Comparison of ENCODE assay signal across 29 cellular contexts in the genomic region with DNA sequence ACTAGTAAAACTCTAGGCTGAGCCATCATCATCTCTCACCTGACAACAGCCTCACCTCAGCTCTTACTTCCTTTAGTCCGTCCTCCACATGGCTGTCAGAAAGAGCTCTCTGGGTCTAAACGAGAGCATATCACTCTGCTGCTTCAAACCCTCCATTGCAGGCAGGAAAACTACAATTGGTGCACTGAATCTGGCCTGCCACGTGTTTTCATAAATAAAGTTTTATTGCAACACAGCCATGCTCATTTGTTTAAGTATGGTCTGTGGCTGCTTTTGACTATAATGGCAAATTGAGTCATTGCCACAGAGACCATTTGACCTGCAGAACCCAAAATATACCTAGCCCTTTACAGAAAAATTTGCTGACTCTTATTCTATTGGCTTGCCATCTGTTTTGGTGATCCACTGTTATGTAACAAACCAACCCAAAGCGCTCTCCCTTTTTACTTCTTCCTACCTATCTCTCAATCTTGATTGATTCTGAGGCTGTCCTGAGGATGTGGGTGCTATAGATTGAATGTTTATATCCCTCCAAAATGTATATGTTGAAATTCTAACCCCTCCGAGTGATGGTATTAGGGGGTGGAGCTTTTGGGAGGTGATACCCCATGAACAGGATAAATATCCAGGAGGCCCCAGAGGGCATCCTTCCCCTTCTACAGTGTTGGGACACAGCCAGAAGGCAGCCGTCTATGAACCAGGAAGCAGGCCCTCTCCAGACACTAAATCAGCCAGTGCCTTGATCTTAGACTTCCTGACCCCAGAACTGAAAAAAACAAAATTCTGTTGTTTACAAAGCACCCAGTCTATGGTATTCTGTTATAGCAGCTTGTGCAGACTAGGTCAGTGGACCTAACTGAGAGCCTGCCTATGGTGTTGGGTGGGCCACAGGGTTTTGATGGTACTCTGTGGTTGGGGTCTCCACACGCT.
"Had no signal": no experiment of that assay in that cellular context is flagged by ENCODE, and none has a peak within 500 bp of the region (broad histone marks: within the 10 kb centered on the region; RNA-seq: fewer than 3 reads in every experiment).

No MANE protein-coding gene starts in this region.

- H3K9me3 ChIP-seq: ascending aorta, gastrocnemius medialis had no signal

- ATAC-seq: activated CD4-positive, alpha-beta T cell treated with anti-CD3 and anti-CD28 coated beads for 36 hours; activated naive CD4-positive, alpha-beta T cell treated with anti-CD3 and anti-CD28 coated beads, Interleukin-2, amount 50 U/mL, for 72 hours; activated T-cell treated with anti-CD3 and anti-CD28 coated beads, Interleukin-2, amount 50 U/mL, for 72 hours; effector memory CD8-positive, alpha-beta T cell; foreskin keratinocyte; gastrocnemius medialis; heart left ventricle; T-helper 17 cell had no signal

- H3K27ac ChIP-seq: ascending aorta, breast epithelium, coronary artery, dorsolateral prefrontal cortex, epithelial cell of prostate, foreskin keratinocyte, gastrocnemius medialis, heart left ventricle had no signal

- H3K27me3 ChIP-seq: ascending aorta, breast epithelium, dorsolateral prefrontal cortex, foreskin keratinocyte, gastrocnemius medialis, heart left ventricle had no signal

- H3K4me1 ChIP-seq: ascending aorta, breast epithelium, heart left ventricle had no signal

- DNase-seq: activated CD4-positive, alpha-beta memory T cell treated with anti-CD3 and anti-CD28 coated beads, Interleukin-2, amount 10 ng/mL, durations not matched to agents 7 days and 5 days; activated CD4-positive, alpha-beta T cell treated with anti-CD3 and anti-CD28 coated beads for 36 hours; activated CD4-positive, alpha-beta T cell treated with anti-CD3 and anti-CD28 coated beads, Interleukin-2, amount 10 ng/mL, durations not matched to agents 24 days and 14 days; activated CD4-positive, CD25-positive, alpha-beta regulatory T cell; activated CD4-positive, CD25-positive, alpha-beta regulatory T cell treated with anti-CD3 and anti-CD28 coated beads, Interleukin-2, amount 50 U/mL, for 72 hours; activated CD8-positive, alpha-beta memory T cell treated with anti-CD3 and anti-CD28 coated beads, Interleukin-2, amount 50 U/mL, for 48 hours; activated gamma-delta T cell; activated naive CD4-positive, alpha-beta T cell; activated naive CD4-positive, alpha-beta T cell treated with anti-CD3 and anti-CD28 coated beads, Interleukin-2, amount 10 ng/mL, durations not matched to agents 7 days and 5 days; activated naive CD8-positive, alpha-beta T cell treated with anti-CD3 and anti-CD28 coated beads, Interleukin-2, amount 10 ng/mL, durations not matched to agents 7 days and 5 days; activated T-cell treated with anti-CD3 and anti-CD28 coated beads for 4 hours; activated T-cell treated with anti-CD3 and anti-CD28 coated beads, Interleukin-2, amount 50 U/mL, for 24 hours; activated T-cell treated with anti-CD3 and anti-CD28 coated beads, Interleukin-2, amount 50 U/mL, for 72 hours; dorsolateral prefrontal cortex; effector CD4-positive, alpha-beta T cell; effector memory CD8-positive, alpha-beta T cell; foreskin keratinocyte; gastrocnemius medialis; glutamatergic neuron; heart left ventricle; T-helper 1 cell; T-helper 17 cell had no signal

- H3K4me3 ChIP-seq: ascending aorta, breast epithelium, coronary artery, dorsolateral prefrontal cortex, gastrocnemius medialis, heart left ventricle had no signal

- H3K36me3 ChIP-seq: ascending aorta, breast epithelium, gastrocnemius medialis, heart left ventricle had no signal

- FAIRE-seq: endometrium, endothelial cell of umbilical vein had no signal
